In the genomic region with DNA sequence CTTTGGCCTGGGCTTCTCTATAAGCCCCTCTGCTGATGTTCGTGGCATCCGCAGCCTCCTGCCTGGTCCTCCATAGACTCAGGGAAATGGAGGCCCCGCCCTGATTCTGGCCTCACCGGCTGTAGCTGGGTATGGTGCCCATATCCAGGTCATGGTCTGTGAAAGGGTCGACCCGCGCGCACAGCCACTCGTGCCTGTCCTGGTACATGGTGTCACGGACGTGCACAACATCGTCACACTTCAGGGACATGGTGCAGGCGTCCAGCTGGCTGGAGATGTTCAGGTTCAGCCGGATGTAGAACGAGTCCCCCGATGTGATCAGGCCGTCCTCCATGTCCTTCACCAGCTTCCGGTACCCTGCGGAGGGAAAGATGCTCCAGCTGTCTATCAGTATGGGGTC, we compare ENCODE assay signal across 1 cellular context.
TF ChIP-seq lines count a peak whose summit lies in the region.

No MANE protein-coding gene starts in this region.

TF ChIP-seq in GM12878, 131 proteins besides CTCF, POLR2A, EP300 and RAD21:
- TF ChIP-seq RAD51 (IDR thresholded peaks at IDR 0.05) (no peak), FOXK2 (IDR thresholded peaks at IDR 0.05) (no peak), NR2C2 (IDR thresholded peaks at IDR 0.05; ENCODE audit: borderline replicate concordance, control insufficient read depth, insufficient read length, low read depth) (peak; percentile 30)
